In the genomic region with DNA sequence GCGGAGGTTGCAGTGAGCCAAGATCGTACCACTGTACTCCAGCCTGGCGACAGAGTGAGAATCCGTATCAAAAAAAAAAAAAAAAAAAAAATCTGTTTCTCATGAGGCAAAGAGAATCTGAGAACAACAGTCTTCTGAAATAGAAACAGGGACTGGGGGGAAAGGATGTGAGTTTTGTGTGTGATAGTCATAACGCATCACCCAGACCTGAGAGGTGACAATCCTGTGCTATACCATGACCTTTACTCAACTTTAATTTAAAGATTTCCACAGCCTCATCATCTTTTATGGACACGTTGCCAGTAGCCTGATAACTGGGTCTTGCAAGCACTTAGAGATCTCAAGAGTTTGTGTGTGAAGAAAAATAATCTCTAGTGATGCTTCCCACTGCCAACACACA, we compare ENCODE assay signal across 14 cellular contexts.
"Had no signal": no experiment of that assay in that cellular context is flagged by ENCODE, and none has a peak within 500 bp of the region (broad histone marks: within the 10 kb centered on the region; RNA-seq: fewer than 3 reads in every experiment).

No MANE protein-coding gene starts in this region.

- H3K9me3 Mint-ChIP-seq: immature natural killer cell, type B pancreatic cell had no signal

- DNase-seq: activated effector memory CD4-positive, alpha-beta T cell treated with anti-CD3 and anti-CD28 coated beads, Interleukin-2, amount 50 U/mL, for 16 hours; effector CD4-positive, alpha-beta T cell; gastrocnemius medialis; immature natural killer cell; kidney glomerular epithelial cell; left ventricle myocardium inferior; mammary epithelial cell; midbrain; ovary; psoas muscle; right cardiac atrium; T1000; testis had no signal

- H3K27ac Mint-ChIP-seq: type B pancreatic cell had no signal

- ATAC-seq: gastrocnemius medialis, psoas muscle, right cardiac atrium had no signal
